10 cellular contexts compared by ENCODE assay signal in genomic region chr18:48345596-48345995, GRCh38.
A peak's percentile ranks its signal among the peaks of the same experiment; 100 is the strongest.
DNase-seq lines count a peak whose midpoint lies in the region; ATAC-seq, FAIRE-seq and TF ChIP-seq lines count a peak whose summit lies in the region.
"Had no signal": no experiment of that assay in that cellular context is flagged by ENCODE, and none has a peak within 500 bp of the region (broad histone marks: within the 10 kb centered on the region; RNA-seq: fewer than 3 reads in every experiment).

No MANE protein-coding gene starts in this region.

- DNase-seq in NCI-H748 (lab: John Stamatoyannopoulos, UW; ENCODE audit: unreplicated experiment): peak; percentile 36
- no peak for DNase-seq in NCI-H748 treated with DMSO at 0.1 percent for 48 hours (lab: John Stamatoyannopoulos, UW)
- peak; percentile 39 for DNase-seq in OCI-M1 (lab: John Stamatoyannopoulos, UW)
- no peak for DNase-seq in esophagus squamous epithelium (lab: John Stamatoyannopoulos, UW)
- DNase-seq in smooth muscle cell (lab: John Stamatoyannopoulos, UW; ENCODE audit: unreplicated experiment): no peak
- DNase-seq in activated T-cell treated with anti-CD3 and anti-CD28 coated beads, Interleukin-2, amount 50 U/mL, for 48 hours: no peak
- DNase-seq in activated naive CD8-positive, alpha-beta T cell treated with anti-CD3 and anti-CD28 coated beads, Interleukin-2, amount 50 U/mL, for 24 hours: no peak
- DNase-seq in GM12892 (ENCODE audit: insufficient read length): no peak
- DNase-seq: SIG-M5 had no signal

- no peak overlapping the region for H3K4me3 ChIP-seq in esophagus squamous epithelium
- H3K4me3 ChIP-seq in smooth muscle cell: no peak overlapping the region

- H3K27ac ChIP-seq in esophagus squamous epithelium (no peak overlapping the region), smooth muscle cell (ENCODE audit: low read depth) (no peak overlapping the region)

- H3K4me2 ChIP-seq in smooth muscle cell: no peak overlapping the region

- H3K27ac Mint-ChIP-seq in activated naive CD8-positive, alpha-beta T cell treated with anti-CD3 and anti-CD28 coated beads, Interleukin-2, amount 50 U/mL, for 24 hours: no peak overlapping the region
- H3K27ac Mint-ChIP-seq: activated T-helper 2 cell treated with anti-CD3 and anti-CD28 coated beads, Interferon-gamma antibody, Interleukin-2, Interleukin-4, amounts not matched to agents 10 μg/mL and 5 μg/mL and 100 μg/mL, durations not matched to agents 14 hours and 24 hours and 36 hours had no signal

- H3K27me3 Mint-ChIP-seq in activated naive CD8-positive, alpha-beta T cell treated with anti-CD3 and anti-CD28 coated beads, Interleukin-2, amount 50 U/mL, for 24 hours: peaks cover 3% of the 10 kb centered on the region

- H3K9ac ChIP-seq in smooth muscle cell (ENCODE audit: low read depth): no peak overlapping the region

- H3K9me3 ChIP-seq in esophagus squamous epithelium: no peaks in the 10 kb centered on the region
- H3K9me3 ChIP-seq in smooth muscle cell (replicated peaks; ENCODE audit: low read depth): no peaks in the 10 kb centered on the region

- ATAC-seq in activated naive CD8-positive, alpha-beta T cell treated with anti-CD3 and anti-CD28 coated beads, Interleukin-2, amount 50 U/mL, for 24 hours: no peak

- H2AFZ ChIP-seq in smooth muscle cell (ENCODE audit: low read depth): no peak overlapping the region

- H3K4me3 Mint-ChIP-seq in activated naive CD8-positive, alpha-beta T cell treated with anti-CD3 and anti-CD28 coated beads, Interleukin-2, amount 50 U/mL, for 24 hours: no peak overlapping the region

- no peaks in the 10 kb centered on the region for H3F3A ChIP-seq in smooth muscle cell (ENCODE audit: low read depth)

- no peaks in the 10 kb centered on the region for H3K4me1 Mint-ChIP-seq in activated naive CD8-positive, alpha-beta T cell treated with anti-CD3 and anti-CD28 coated beads, Interleukin-2, amount 50 U/mL, for 24 hours

- TF ChIP-seq CTCF in esophagus squamous epithelium (IDR thresholded peaks at IDR 0.05): peak in 5 of 6 experiments; percentile 31 to 62 (median 45)
- TF ChIP-seq CTCF in smooth muscle cell (IDR thresholded peaks at IDR 0.05; ENCODE audit: borderline replicate concordance, insufficient read depth, poor library complexity, severe bottlenecking): peak; percentile 35

- no peak for FAIRE-seq in GM12892 (lab: Jason Lieb, UNC)

- H3K27me3 ChIP-seq in esophagus squamous epithelium (no peaks in the 10 kb centered on the region), smooth muscle cell (ENCODE audit: low read depth) (no peaks in the 10 kb centered on the region)

- H3K4me1 ChIP-seq in esophagus squamous epithelium (peaks cover 0 to 24% (median 0%) of the 10 kb centered on the region in 3 donors), smooth muscle cell (ENCODE audit: low read depth) (peaks cover 9% of the 10 kb centered on the region)

- intact Hi-C loops in esophagus squamous epithelium (cut with DNase I): loop anchor here (10.0 kb wide), 1 partner anchor 311 kb away; no protein-coding TSS in a partner anchor

- 17 to 36% methylated on average over 1 to 2 of the region's 2 CpGs for WGBS in esophagus squamous epithelium, 2 donors
- 85% methylated on average over 2 of the region's 2 CpGs for WGBS in smooth muscle cell (ENCODE audit: low lambda C conversion rate)

- H3K36me3 Mint-ChIP-seq in activated naive CD8-positive, alpha-beta T cell treated with anti-CD3 and anti-CD28 coated beads, Interleukin-2, amount 50 U/mL, for 24 hours (ENCODE audit: low read depth): no peaks in the 10 kb centered on the region

- no peaks in the 10 kb centered on the region for H3K9me3 Mint-ChIP-seq in activated naive CD8-positive, alpha-beta T cell treated with anti-CD3 and anti-CD28 coated beads, Interleukin-2, amount 50 U/mL, for 24 hours
- H3K9me3 Mint-ChIP-seq: activated T-helper 2 cell treated with anti-CD3 and anti-CD28 coated beads, Interferon-gamma antibody, Interleukin-2, Interleukin-4, amounts not matched to agents 10 μg/mL and 5 μg/mL and 100 μg/mL, durations not matched to agents 14 hours and 24 hours and 36 hours had no signal

- H4K20me1 ChIP-seq in smooth muscle cell (ENCODE audit: low read depth): no peaks in the 10 kb centered on the region

- H3K79me2 ChIP-seq in smooth muscle cell (ENCODE audit: low read depth): no peaks in the 10 kb centered on the region

- H3K36me3 ChIP-seq in esophagus squamous epithelium (no peaks in the 10 kb centered on the region), smooth muscle cell (ENCODE audit: low read depth) (no peaks in the 10 kb centered on the region)

- TF ChIP-seq POLR2A in esophagus squamous epithelium (IDR thresholded peaks at IDR 0.05): no peak
- TF ChIP-seq POLR2A in GM12892 (IDR thresholded peaks at IDR 0.05; ENCODE audit: low read depth, low read length): no peak

Comparison
In these comparisons a context has a peak if more than half of its experiments do, and no peak if none do; other contexts are left out.
1. DNase-seq: peak in NCI-H748 (single experiment) and OCI-M1 (single experiment); none in NCI-H748 treated with DMSO at 0.1 percent for 48 hours (single experiment), esophagus squamous epithelium (single experiment), smooth muscle cell (single experiment), activated T-cell treated with anti-CD3 and anti-CD28 coated beads, Interleukin-2, amount 50 U/mL, for 48 hours (0 of 2), activated naive CD8-positive, alpha-beta T cell treated with anti-CD3 and anti-CD28 coated beads, Interleukin-2, amount 50 U/mL, for 24 hours (single experiment) and GM12892 (single experiment).